In the genomic region with DNA sequence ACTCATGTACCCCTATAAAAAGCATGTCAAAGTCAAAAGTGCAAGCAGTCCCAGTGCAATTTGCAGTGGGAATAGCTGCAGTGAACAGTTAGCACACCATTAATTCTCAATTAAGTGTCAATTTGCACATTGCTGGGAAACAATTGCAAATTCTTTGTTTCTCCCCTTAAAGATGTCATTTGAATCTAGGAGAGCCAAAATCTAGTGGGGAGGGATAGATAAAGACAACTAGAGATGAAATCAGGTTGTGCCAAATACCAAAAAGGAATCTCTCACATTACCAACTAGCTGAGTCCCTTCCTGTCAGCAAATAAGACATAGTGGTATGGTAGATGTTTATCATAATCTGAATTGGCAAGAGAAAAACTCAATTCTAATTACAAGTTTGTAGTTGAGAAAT, we compare ENCODE assay signal across 5 cellular contexts.
"Had no signal": no experiment of that assay in that cellular context is flagged by ENCODE, and none has a peak within 500 bp of the region (broad histone marks: within the 10 kb centered on the region; RNA-seq: fewer than 3 reads in every experiment).

No MANE protein-coding gene starts in this region.

- H3K27ac Mint-ChIP-seq: H9 had no signal

- H3K9ac ChIP-seq: GM23248 had no signal

- H3K4me3 ChIP-seq: GM23248, K562 had no signal

- H3K4me3 Mint-ChIP-seq: H9 had no signal

- H2AFZ ChIP-seq: GM23248 had no signal

- ATAC-seq: K562 had no signal

- H3K27ac ChIP-seq: GM23248 had no signal

- DNase-seq: GM23248, H9, HCEC 1CT, IMR-90 had no signal
